ENCODE assay signal across 12 cellular contexts in genomic region chr1:234909307-234909706, GRCh38.
DNase-seq lines count a peak whose midpoint lies in the region; TF ChIP-seq lines count a peak whose summit lies in the region.
"Had no signal": no experiment of that assay in that cellular context is flagged by ENCODE, and none has a peak within 500 bp of the region (broad histone marks: within the 10 kb centered on the region; RNA-seq: fewer than 3 reads in every experiment).

No MANE protein-coding gene starts in this region.

- no peaks in the 10 kb centered on the region for H3K27me3 ChIP-seq in CD4-positive, alpha-beta memory T cell (ENCODE audit: insufficient read depth, low read length)
- H3K27me3 ChIP-seq in Caco-2 (replicated peaks; ENCODE audit: control insufficient read depth, insufficient read depth, low read length) (no peaks in the 10 kb centered on the region), osteoblast (ENCODE audit: insufficient read depth, low read length) (no peaks in the 10 kb centered on the region), MM.1S (replicated peaks; ENCODE audit: insufficient read depth, low read length) (no peaks in the 10 kb centered on the region)

- H3K36me3 ChIP-seq in CD4-positive, alpha-beta memory T cell (ENCODE audit: insufficient read depth, low read length): no peaks in the 10 kb centered on the region
- no peaks in the 10 kb centered on the region for H3K36me3 ChIP-seq in Caco-2 (ENCODE audit: control insufficient read depth, insufficient read depth, low read length)
- no peaks in the 10 kb centered on the region for H3K36me3 ChIP-seq in osteoblast (ENCODE audit: insufficient read depth, low read length)
- H3K36me3 ChIP-seq in MM.1S (replicated peaks; ENCODE audit: insufficient read depth, low read length): no peaks in the 10 kb centered on the region

- H3K79me2 ChIP-seq in osteoblast (ENCODE audit: insufficient read depth, low read length): no peaks in the 10 kb centered on the region
- H3K79me2 ChIP-seq in MM.1S (ENCODE audit: low read length): no peaks in the 10 kb centered on the region

- no peaks in the 10 kb centered on the region for H3K36me3 Mint-ChIP-seq in CD4-positive, alpha-beta memory T cell
- H3K36me3 Mint-ChIP-seq in Caco-2 (ENCODE audit: insufficient read depth, unreplicated experiment) (no peaks in the 10 kb centered on the region), immature natural killer cell (no peaks in the 10 kb centered on the region), nephron (ENCODE audit: low read depth) (no peaks in the 10 kb centered on the region)

- peaks cover 29% of the 10 kb centered on the region for H3K4me1 ChIP-seq in CD4-positive, alpha-beta memory T cell (ENCODE audit: insufficient read depth, low read length)
- H3K4me1 ChIP-seq in Caco-2 (peaks cover 6% of the 10 kb centered on the region), osteoblast (ENCODE audit: insufficient read depth, low read length) (peaks cover 18% of the 10 kb centered on the region), MM.1S (ENCODE audit: low read length) (no peaks in the 10 kb centered on the region)

- H3K27ac ChIP-seq in CD4-positive, alpha-beta memory T cell (ENCODE audit: low read depth, low read length): no peak overlapping the region
- H3K27ac ChIP-seq in osteoblast (ENCODE audit: low read depth, low read length): no peak overlapping the region
- H3K27ac ChIP-seq in MM.1S (ENCODE audit: low read length): no peak overlapping the region
- H3K27ac ChIP-seq: GM23248, HL-60 had no signal

- CTCF ChIA-PET in CD4-positive, alpha-beta memory T cell (lab: Charles Lee; ENCODE audit: partially characterized antibody): interaction anchor here (1.4 kb wide), 1 partner anchor 115 kb away, joined by 3 read pairs; no protein-coding TSS in a partner anchor
- CTCF ChIA-PET in Caco-2 (lab: Charles Lee): no interaction called here

- H3K4me3 Mint-ChIP-seq in CD4-positive, alpha-beta memory T cell: no peak overlapping the region
- H3K4me3 Mint-ChIP-seq in Caco-2 (ENCODE audit: unreplicated experiment): no peak overlapping the region
- H3K4me3 Mint-ChIP-seq in immature natural killer cell: no peak overlapping the region
- H3K4me3 Mint-ChIP-seq in nephron: no peak overlapping the region
- H3K4me3 Mint-ChIP-seq: CD14-positive monocyte had no signal

- no peak for DNase-seq in CD4-positive, alpha-beta memory T cell
- DNase-seq in Caco-2 (no peak), immature natural killer cell (no peak), osteoblast (ENCODE audit: insufficient read length, low spot score, missing footprints) (no peak), MM.1S (no peak)
- no peak for DNase-seq in stimulated activated CD4-positive, alpha-beta T cell treated with anti-CD3 and anti-CD28 coated beads, Interleukin-12 subunit alpha, Interleukin-12 subunit beta, amount 100 ng/mL, for 4 hours
- DNase-seq: Calu3, DMS 273 treated with DMSO at 0.1 percent for 48 hours, GM23248 had no signal

- no peaks in the 10 kb centered on the region for H3K27me3 Mint-ChIP-seq in CD4-positive, alpha-beta memory T cell
- H3K27me3 Mint-ChIP-seq in Caco-2 (ENCODE audit: insufficient read depth, unreplicated experiment) (no peaks in the 10 kb centered on the region), immature natural killer cell (ENCODE audit: low read depth in 3 of 3) (peaks cover 0 to 8% (median 2%) of the 10 kb centered on the region in 3 donors), nephron (ENCODE audit: low read depth) (no peaks in the 10 kb centered on the region)

- H3K9me3 Mint-ChIP-seq in CD4-positive, alpha-beta memory T cell: no peaks in the 10 kb centered on the region
- H3K9me3 Mint-ChIP-seq in Caco-2 (ENCODE audit: unreplicated experiment) (no peaks in the 10 kb centered on the region), immature natural killer cell (no peaks in the 10 kb centered on the region), nephron (no peaks in the 10 kb centered on the region)

- H4K20me1 ChIP-seq in osteoblast (ENCODE audit: insufficient read depth, low read length): no peaks in the 10 kb centered on the region
- H4K20me1 ChIP-seq in MM.1S (ENCODE audit: insufficient read depth, low read length): no peaks in the 10 kb centered on the region

- POLR2A ChIA-PET in CD4-positive, alpha-beta memory T cell (lab: Charles Lee; ENCODE audit: partially characterized antibody): interaction anchor here (1.4 kb wide), 1 partner anchor 186 kb away, joined by 5 read pairs; no protein-coding TSS in a partner anchor
- POLR2A ChIA-PET in Caco-2 (lab: Charles Lee): no interaction called here

- peak overlapping the region in 4 of 7 donors; percentile 18 to 39 (median 31) for H3K27ac Mint-ChIP-seq in CD4-positive, alpha-beta memory T cell
- H3K27ac Mint-ChIP-seq in Caco-2 (ENCODE audit: unreplicated experiment) (peak overlapping the region; percentile 10), immature natural killer cell (peak overlapping the region in 4 of 6 donors; percentile 4 to 82 (median 44)), nephron (peak overlapping the region; percentile 96 to 99 (median 99))

- no peak overlapping the region for H3K4me2 ChIP-seq in osteoblast (ENCODE audit: insufficient read depth, low read length)
- H3K4me2 ChIP-seq in MM.1S (ENCODE audit: low read depth, low read length): no peak overlapping the region

- BruUV-seq in Caco-2 (replicated peaks; lab: Mats Ljungman, UMichigan): no TSS peak

- H3K4me3 ChIP-seq in CD4-positive, alpha-beta memory T cell (ENCODE audit: low read length in 2 of 2): no peak overlapping the region
- H3K4me3 ChIP-seq in Caco-2 (ENCODE audit: low read depth, low read length) (no peak overlapping the region), osteoblast (ENCODE audit: insufficient read depth, low read length) (no peak overlapping the region), MM.1S (ENCODE audit: low read length) (no peak overlapping the region)
- H3K4me3 ChIP-seq: GM23248 had no signal

- H3K9me2 ChIP-seq in MM.1S (replicated peaks; ENCODE audit: insufficient read depth, low read length): no peaks in the 10 kb centered on the region

- TF ChIP-seq CTCF in Caco-2 (IDR thresholded peaks at IDR 0.05; ENCODE audit: insufficient read depth in 1 of 2, low read depth in 1 of 2, low read length in 1 of 2, severe bottlenecking in 1 of 2, unreplicated experiment in 1 of 2): no peak
- TF ChIP-seq CTCF in nephron (IDR thresholded peaks at IDR 0.05; ENCODE audit: unreplicated experiment in 3 of 3): no peak
- no peak for TF ChIP-seq CTCF in osteoblast (IDR thresholded peaks at IDR 0.05; ENCODE audit: extremely low read depth, low read depth, low read length)
- no peak for TF ChIP-seq CTCF in MM.1S (IDR thresholded peaks at IDR 0.05; ENCODE audit: low read length)

- H3K4me1 Mint-ChIP-seq in CD4-positive, alpha-beta memory T cell: peaks cover 23 to 39% (median 31%) of the 10 kb centered on the region in 4 donors
- peaks cover 13% of the 10 kb centered on the region for H3K4me1 Mint-ChIP-seq in Caco-2 (ENCODE audit: low read depth, unreplicated experiment)
- peaks cover 41 to 42% of the 10 kb centered on the region in 2 donors for H3K4me1 Mint-ChIP-seq in immature natural killer cell
- H3K4me1 Mint-ChIP-seq in nephron: peaks cover 61% of the 10 kb centered on the region

- intact Hi-C loops in CD4-positive, alpha-beta memory T cell (cut with micrococcal nuclease): no loop called here
- intact Hi-C loops in Caco-2 (cut with micrococcal nuclease; ENCODE audit: unreplicated experiment): no loop called here

- no peak overlapping the region for H3K9ac ChIP-seq in MM.1S (ENCODE audit: low read length)
- H3K9ac ChIP-seq: GM23248 had no signal

- no peaks in the 10 kb centered on the region for H3F3A ChIP-seq in MM.1S (ENCODE audit: insufficient read depth, low read length)

- H2AFZ ChIP-seq in osteoblast (ENCODE audit: low read length) (no peak overlapping the region), MM.1S (ENCODE audit: low read length) (no peak overlapping the region)
- H2AFZ ChIP-seq: GM23248 had no signal

- H3K9me3 ChIP-seq in CD4-positive, alpha-beta memory T cell (ENCODE audit: control insufficient read depth in 1 of 2, low read length in 2 of 2): no peaks in the 10 kb centered on the region
- H3K9me3 ChIP-seq in Caco-2 (no peaks in the 10 kb centered on the region), osteoblast (ENCODE audit: low read depth, low read length) (no peaks in the 10 kb centered on the region), MM.1S (replicated peaks; ENCODE audit: insufficient read depth, low read length) (no peaks in the 10 kb centered on the region)

Comparison
In these comparisons a context has a peak if more than half of its experiments do, and no peak if none do; other contexts are left out.
1. H3K27ac Mint-ChIP-seq: peak in every context shown above with its lines; median percentile 99 in nephron; 44 in immature natural killer cell; 31 in CD4-positive, alpha-beta memory T cell; 10 in Caco-2.